In genomic region chr17:34398990-34399389, GRCh38 we compare ENCODE assay signal across 20 cellular contexts. TPM values are rescaled to one million over a fixed set of nuclear protein-coding genes. Genes with fewer than 3 reads are reported as not detected.
DNase-seq lines count a peak whose midpoint lies in the region; ATAC-seq and TF ChIP-seq lines count a peak whose summit lies in the region.
"Had no signal": no experiment of that assay in that cellular context is flagged by ENCODE, and none has a peak within 500 bp of the region (broad histone marks: within the 10 kb centered on the region; RNA-seq: fewer than 3 reads in every experiment).

No MANE protein-coding gene starts in this region.

- intact Hi-C loops in activated CD4-positive, alpha-beta T cell treated with anti-CD3 and anti-CD28 coated beads, Interleukin-2, amount 10 ng/mL, durations not matched to agents 24 days and 14 days (cut with micrococcal nuclease), result no loop called here
- intact Hi-C loops in OCI-LY7 (cut with micrococcal nuclease; ENCODE audit: unreplicated experiment), result no loop called here

- peak overlapping the region; percentile 5 for H3K4me3 ChIP-seq in OCI-LY7 (ENCODE audit: low read depth, low read length, poor library complexity, severe bottlenecking)
- H3K4me3 ChIP-seq in CD8-positive, alpha-beta memory T cell (ENCODE audit: low read length), result no peak overlapping the region
- H3K4me3 ChIP-seq: cardiac muscle cell, upper lobe of left lung had no signal

- H3K9me2 ChIP-seq in OCI-LY7 (ENCODE audit: insufficient read depth, low read length), result no peaks in the 10 kb centered on the region

- POLR2A ChIA-PET in activated CD4-positive, alpha-beta T cell treated with anti-CD3 and anti-CD28 coated beads, Interleukin-2, amount 10 ng/mL, durations not matched to agents 7 days and 5 days (lab: Charles Lee), result interaction anchor here (0.6 kb wide), 1 partner anchor 740 kb away, joined by 3 read pairs; no protein-coding TSS in a partner anchor
- POLR2A ChIA-PET in OCI-LY7 (lab: Charles Lee), result interaction anchor here (1.1 to 1.8 kb wide), 6 partner anchors 11 to 34 kb away, joined by 3 to 10 read pairs (median 4); no protein-coding TSS in a partner anchor
- POLR2A ChIA-PET in CD8-positive, alpha-beta memory T cell (lab: Charles Lee), result no interaction called here
- POLR2A ChIA-PET in T-cell (lab: Charles Lee), result no interaction called here

- H3K27ac Mint-ChIP-seq in activated CD4-positive, alpha-beta T cell treated with anti-CD3 and anti-CD28 coated beads, Interleukin-2, amount 10 ng/mL, durations not matched to agents 7 days and 5 days, result no peak overlapping the region
- no peak overlapping the region for H3K27ac Mint-ChIP-seq in activated CD4-positive, alpha-beta T cell treated with anti-CD3 and anti-CD28 coated beads, Interleukin-2, amount 10 ng/mL, durations not matched to agents 24 days and 14 days
- no peak overlapping the region for H3K27ac Mint-ChIP-seq in central memory CD8-positive, alpha-beta T cell (ENCODE audit: low read depth)
- no peak overlapping the region for H3K27ac Mint-ChIP-seq in stimulated activated effector memory CD8-positive, alpha-beta T cell treated with anti-CD3 and anti-CD28 coated beads, Interleukin-12 subunit alpha, Interleukin-12 subunit beta, amount 100 ng/mL, for 72 hours
- H3K27ac Mint-ChIP-seq in CD8-positive, alpha-beta memory T cell, result no peak overlapping the region
- H3K27ac Mint-ChIP-seq in T-cell, result no peak overlapping the region
- H3K27ac Mint-ChIP-seq: activated CD4-positive, alpha-beta T cell treated with anti-CD3 and anti-CD28 coated beads for 36 hours; CD8-positive, alpha-beta T cell had no signal

- no peaks in the 10 kb centered on the region for H3K36me3 Mint-ChIP-seq in activated CD4-positive, alpha-beta T cell treated with anti-CD3 and anti-CD28 coated beads, Interleukin-2, amount 10 ng/mL, durations not matched to agents 7 days and 5 days (ENCODE audit: low read depth)
- H3K36me3 Mint-ChIP-seq in activated CD4-positive, alpha-beta T cell treated with anti-CD3 and anti-CD28 coated beads, Interleukin-2, amount 10 ng/mL, durations not matched to agents 24 days and 14 days (ENCODE audit: low read depth), result no peaks in the 10 kb centered on the region
- H3K36me3 Mint-ChIP-seq in central memory CD8-positive, alpha-beta T cell (ENCODE audit: insufficient read depth), result no peaks in the 10 kb centered on the region
- no peaks in the 10 kb centered on the region for H3K36me3 Mint-ChIP-seq in stimulated activated effector memory CD8-positive, alpha-beta T cell treated with anti-CD3 and anti-CD28 coated beads, Interleukin-12 subunit alpha, Interleukin-12 subunit beta, amount 100 ng/mL, for 72 hours
- H3K36me3 Mint-ChIP-seq in CD8-positive, alpha-beta memory T cell, result no peaks in the 10 kb centered on the region
- no peaks in the 10 kb centered on the region for H3K36me3 Mint-ChIP-seq in T-cell
- H3K36me3 Mint-ChIP-seq: CD8-positive, alpha-beta T cell had no signal

- BruUV-seq in OCI-LY7 (replicated peaks; lab: Mats Ljungman, UMichigan), result no TSS peak

- no peaks in the 10 kb centered on the region for H3K27me3 ChIP-seq in CD8-positive, alpha-beta memory T cell (ENCODE audit: insufficient read depth, low read length, poor library complexity, severe bottlenecking)
- H3K27me3 ChIP-seq: cardiac muscle cell, upper lobe of left lung had no signal

- H3K27me3 Mint-ChIP-seq in activated CD4-positive, alpha-beta T cell treated with anti-CD3 and anti-CD28 coated beads, Interleukin-2, amount 10 ng/mL, durations not matched to agents 7 days and 5 days, result peaks cover 27% of the 10 kb centered on the region
- peaks cover 34% of the 10 kb centered on the region for H3K27me3 Mint-ChIP-seq in activated CD4-positive, alpha-beta T cell treated with anti-CD3 and anti-CD28 coated beads, Interleukin-2, amount 10 ng/mL, durations not matched to agents 24 days and 14 days
- peaks cover 13% of the 10 kb centered on the region for H3K27me3 Mint-ChIP-seq in central memory CD8-positive, alpha-beta T cell
- peaks cover 6 to 10% of the 10 kb centered on the region in 2 donors for H3K27me3 Mint-ChIP-seq in CD8-positive, alpha-beta memory T cell
- peaks cover 10 to 14% of the 10 kb centered on the region in 2 donors for H3K27me3 Mint-ChIP-seq in T-cell

- CTCF ChIA-PET in activated CD4-positive, alpha-beta T cell treated with anti-CD3 and anti-CD28 coated beads, Interleukin-2, amount 10 ng/mL, durations not matched to agents 7 days and 5 days (lab: Charles Lee), result no interaction called here
- CTCF ChIA-PET in OCI-LY7 (lab: Charles Lee; ENCODE audit: unreplicated experiment), result interaction anchor here (0.7 to 2.3 kb wide), 4 partner anchors 9 to 37 kb away, joined by 3 to 7 read pairs (median 4); partner anchors contain the start of gene CCL1
- CTCF ChIA-PET in CD8-positive, alpha-beta memory T cell (lab: Charles Lee), result no interaction called here
- CTCF ChIA-PET in T-cell (lab: Charles Lee), result no interaction called here

- H2AFZ ChIP-seq in OCI-LY7 (ENCODE audit: low read length), result peak overlapping the region; percentile 85

- H3K9me3 Mint-ChIP-seq in activated CD4-positive, alpha-beta T cell treated with anti-CD3 and anti-CD28 coated beads, Interleukin-2, amount 10 ng/mL, durations not matched to agents 7 days and 5 days, result no peaks in the 10 kb centered on the region
- no peaks in the 10 kb centered on the region for H3K9me3 Mint-ChIP-seq in activated CD4-positive, alpha-beta T cell treated with anti-CD3 and anti-CD28 coated beads, Interleukin-2, amount 10 ng/mL, durations not matched to agents 24 days and 14 days
- H3K9me3 Mint-ChIP-seq in central memory CD8-positive, alpha-beta T cell, result no peaks in the 10 kb centered on the region
- H3K9me3 Mint-ChIP-seq in stimulated activated effector memory CD8-positive, alpha-beta T cell treated with anti-CD3 and anti-CD28 coated beads, Interleukin-12 subunit alpha, Interleukin-12 subunit beta, amount 100 ng/mL, for 72 hours, result no peaks in the 10 kb centered on the region
- H3K9me3 Mint-ChIP-seq in CD8-positive, alpha-beta memory T cell, result no peaks in the 10 kb centered on the region
- H3K9me3 Mint-ChIP-seq in T-cell, result no peaks in the 10 kb centered on the region
- H3K9me3 Mint-ChIP-seq: activated T-cell treated with anti-CD3 and anti-CD28 coated beads, Interleukin-2, amount 50 U/mL, for 4 hours; CD8-positive, alpha-beta T cell had no signal

- H3K4me2 ChIP-seq in OCI-LY7 (ENCODE audit: low read length), result peak overlapping the region; percentile 54

- H3K36me3 ChIP-seq in OCI-LY7 (ENCODE audit: insufficient read depth, low read length), result no peaks in the 10 kb centered on the region
- H3K36me3 ChIP-seq in CD8-positive, alpha-beta memory T cell (ENCODE audit: insufficient read depth, low read length), result no peaks in the 10 kb centered on the region
- H3K36me3 ChIP-seq: cardiac muscle cell, upper lobe of left lung had no signal

- no peak overlapping the region for H3K4me3 Mint-ChIP-seq in activated CD4-positive, alpha-beta T cell treated with anti-CD3 and anti-CD28 coated beads, Interleukin-2, amount 10 ng/mL, durations not matched to agents 7 days and 5 days
- H3K4me3 Mint-ChIP-seq in activated CD4-positive, alpha-beta T cell treated with anti-CD3 and anti-CD28 coated beads, Interleukin-2, amount 10 ng/mL, durations not matched to agents 24 days and 14 days, result no peak overlapping the region
- H3K4me3 Mint-ChIP-seq in central memory CD8-positive, alpha-beta T cell, result no peak overlapping the region
- H3K4me3 Mint-ChIP-seq in stimulated activated effector memory CD8-positive, alpha-beta T cell treated with anti-CD3 and anti-CD28 coated beads, Interleukin-12 subunit alpha, Interleukin-12 subunit beta, amount 100 ng/mL, for 72 hours, result no peak overlapping the region
- H3K4me3 Mint-ChIP-seq in CD8-positive, alpha-beta memory T cell, result no peak overlapping the region
- H3K4me3 Mint-ChIP-seq in T-cell, result no peak overlapping the region
- H3K4me3 Mint-ChIP-seq: activated CD4-positive, alpha-beta T cell treated with anti-CD3 and anti-CD28 coated beads for 36 hours; activated T-cell treated with anti-CD3 and anti-CD28 coated beads, Interleukin-2, amount 50 U/mL, for 4 hours; CD8-positive, alpha-beta T cell had no signal

- no peak for TF ChIP-seq CTCF in OCI-LY7 (conservative IDR thresholded peaks at IDR 0.05; ENCODE audit: low read length)

- no peaks in the 10 kb centered on the region for H4K20me1 ChIP-seq in OCI-LY7 (ENCODE audit: insufficient read depth, low read length)

- H3K27ac ChIP-seq in OCI-LY7 (ENCODE audit: low read depth, low read length, poor library complexity, severe bottlenecking), result peak overlapping the region; percentile 54
- H3K27ac ChIP-seq in CD8-positive, alpha-beta memory T cell (ENCODE audit: low read depth, low read length), result no peak overlapping the region
- H3K27ac ChIP-seq: cardiac muscle cell, upper lobe of left lung had no signal

- no peaks in the 10 kb centered on the region for H3K9me3 ChIP-seq in OCI-LY7 (ENCODE audit: low read length)
- no peaks in the 10 kb centered on the region for H3K9me3 ChIP-seq in CD8-positive, alpha-beta memory T cell (ENCODE audit: low read length)
- H3K9me3 ChIP-seq: upper lobe of left lung had no signal

- peak; percentile 19 for ATAC-seq in central memory CD8-positive, alpha-beta T cell (replicated peaks; ENCODE audit: extremely low read depth, poor library complexity, severe bottlenecking)
- ATAC-seq in stimulated activated effector memory CD8-positive, alpha-beta T cell treated with anti-CD3 and anti-CD28 coated beads, Interleukin-12 subunit alpha, Interleukin-12 subunit beta, amount 100 ng/mL, for 72 hours, result peak; percentile 78
- ATAC-seq in T-cell (replicated peaks in 1 of 4), result no peak
- ATAC-seq: activated CD4-positive, alpha-beta T cell treated with anti-CD3 and anti-CD28 coated beads for 36 hours; activated T-cell treated with anti-CD3 and anti-CD28 coated beads, Interleukin-2, amount 50 U/mL, for 4 hours; CD8-positive, alpha-beta T cell had no signal

- H3K79me2 ChIP-seq in OCI-LY7 (ENCODE audit: insufficient read depth, low read depth, low read length), result no peaks in the 10 kb centered on the region

- DNase-seq in activated CD4-positive, alpha-beta T cell treated with anti-CD3 and anti-CD28 coated beads, Interleukin-2, amount 10 ng/mL, durations not matched to agents 7 days and 5 days, result peak; percentile 14
- no peak for DNase-seq in activated CD4-positive, alpha-beta T cell treated with anti-CD3 and anti-CD28 coated beads, Interleukin-2, amount 10 ng/mL, durations not matched to agents 24 days and 14 days
- peak; percentile 67 for DNase-seq in OCI-LY7 (ENCODE audit: low spot score)
- no peak for DNase-seq in central memory CD8-positive, alpha-beta T cell (ENCODE audit: low spot score in 2 of 2)
- no peak for DNase-seq in stimulated activated effector memory CD8-positive, alpha-beta T cell treated with anti-CD3 and anti-CD28 coated beads, Interleukin-12 subunit alpha, Interleukin-12 subunit beta, amount 100 ng/mL, for 72 hours (ENCODE audit: low spot score in 2 of 2)
- no peak for DNase-seq in NCI-H345 (lab: John Stamatoyannopoulos, UW)
- no peak for DNase-seq in CD8-positive, alpha-beta memory T cell
- DNase-seq in T-cell, result no peak
- DNase-seq: activated CD4-positive, alpha-beta T cell treated with anti-CD3 and anti-CD28 coated beads for 36 hours; activated T-cell treated with anti-CD3 and anti-CD28 coated beads, Interleukin-2, amount 50 U/mL, for 4 hours; CD8-positive, alpha-beta T cell; effector memory CD4-positive, alpha-beta T cell; IMR-90; NCI-H146; upper lobe of left lung had no signal

- peaks cover 35% of the 10 kb centered on the region for H3K4me1 Mint-ChIP-seq in activated CD4-positive, alpha-beta T cell treated with anti-CD3 and anti-CD28 coated beads, Interleukin-2, amount 10 ng/mL, durations not matched to agents 7 days and 5 days
- H3K4me1 Mint-ChIP-seq in activated CD4-positive, alpha-beta T cell treated with anti-CD3 and anti-CD28 coated beads, Interleukin-2, amount 10 ng/mL, durations not matched to agents 24 days and 14 days, result peaks cover 29% of the 10 kb centered on the region
- H3K4me1 Mint-ChIP-seq in central memory CD8-positive, alpha-beta T cell, result no peaks in the 10 kb centered on the region
- peaks cover 15% of the 10 kb centered on the region for H3K4me1 Mint-ChIP-seq in stimulated activated effector memory CD8-positive, alpha-beta T cell treated with anti-CD3 and anti-CD28 coated beads, Interleukin-12 subunit alpha, Interleukin-12 subunit beta, amount 100 ng/mL, for 72 hours
- H3K4me1 Mint-ChIP-seq in CD8-positive, alpha-beta memory T cell, result no peaks in the 10 kb centered on the region
- peaks cover 0 to 2% (median 0%) of the 10 kb centered on the region in 3 donors for H3K4me1 Mint-ChIP-seq in T-cell
- H3K4me1 Mint-ChIP-seq: activated CD4-positive, alpha-beta T cell treated with anti-CD3 and anti-CD28 coated beads for 36 hours had no signal

- H3K4me1 ChIP-seq in OCI-LY7 (ENCODE audit: insufficient read depth, low read length, poor library complexity, severe bottlenecking), result peaks cover 55% of the 10 kb centered on the region
- no peaks in the 10 kb centered on the region for H3K4me1 ChIP-seq in CD8-positive, alpha-beta memory T cell (ENCODE audit: insufficient read depth, low read length)
- H3K4me1 ChIP-seq: upper lobe of left lung had no signal

RNA-seq across cellular contexts. Expression of gene CCL1, which starts 36.0 kb away (rescaled TPM):
- under 1 TPM; 0.87 TPM for total RNA-seq in activated CD4-positive, alpha-beta T cell treated with anti-CD3 and anti-CD28 coated beads, Interleukin-2, amount 10 ng/mL, durations not matched to agents 7 days and 5 days
- total RNA-seq in activated CD4-positive, alpha-beta T cell treated with anti-CD3 and anti-CD28 coated beads, Interleukin-2, amount 10 ng/mL, durations not matched to agents 24 days and 14 days, result 105 and 111 TPM in 2 replicates
- not detected in 2 replicates for total RNA-seq in OCI-LY7 (2014; rRNA removed; shearing (Covaris generic))
- total RNA-seq in OCI-LY7 (2022) (not detected in 2 replicates), T-cell (not detected)
- total RNA-seq in CD8-positive, alpha-beta memory T cell, result 10 to 100 TPM; 52.8 to 55.3 TPM
- not detected for polyA plus RNA-seq in CD8-positive, alpha-beta memory T cell
- total RNA-seq: cardiac muscle cell; CD8-positive, alpha-beta T cell; IMR-90; mucosa of gallbladder; NCI-H460; osteoblast; skeletal muscle tissue; upper lobe of left lung had no signal
- polyA plus RNA-seq: cardiac muscle cell, IMR-90 had no signal

RNA-seq across cellular contexts. Expression of gene CCL13, which starts 42.7 kb away (rescaled TPM):
- total RNA-seq in activated CD4-positive, alpha-beta T cell treated with anti-CD3 and anti-CD28 coated beads, Interleukin-2, amount 10 ng/mL, durations not matched to agents 7 days and 5 days, result not detected
- not detected in 2 replicates for total RNA-seq in activated CD4-positive, alpha-beta T cell treated with anti-CD3 and anti-CD28 coated beads, Interleukin-2, amount 10 ng/mL, durations not matched to agents 24 days and 14 days
- total RNA-seq in OCI-LY7 (2014; rRNA removed; shearing (Covaris generic)), result not detected in 2 replicates
- total RNA-seq in OCI-LY7 (2022) (not detected in 2 replicates), T-cell (not detected)
- total RNA-seq in CD8-positive, alpha-beta memory T cell, result not detected
- not detected for polyA plus RNA-seq in CD8-positive, alpha-beta memory T cell
- total RNA-seq: activated CD4-positive, alpha-beta T cell treated with anti-CD3 and anti-CD28 coated beads for 36 hours; activated T-cell treated with anti-CD3 and anti-CD28 coated beads, Interleukin-2, amount 50 U/mL, for 4 hours; cardiac muscle cell; CD8-positive, alpha-beta T cell; NCI-H460 had no signal
- polyA plus RNA-seq: cardiac muscle cell, IMR-90 had no signal

Comparison
In these comparisons a context has a peak if more than half of its experiments do, and no peak if none do; other contexts are left out.
1. DNase-seq: peak in activated CD4-positive, alpha-beta T cell treated with anti-CD3 and anti-CD28 coated beads, Interleukin-2, amount 10 ng/mL, durations not matched to agents 7 days and 5 days (single experiment) and OCI-LY7 (single experiment); none in activated CD4-positive, alpha-beta T cell treated with anti-CD3 and anti-CD28 coated beads, Interleukin-2, amount 10 ng/mL, durations not matched to agents 24 days and 14 days (single experiment), central memory CD8-positive, alpha-beta T cell (0 of 2), stimulated activated effector memory CD8-positive, alpha-beta T cell treated with anti-CD3 and anti-CD28 coated beads, Interleukin-12 subunit alpha, Interleukin-12 subunit beta, amount 100 ng/mL, for 72 hours (0 of 2), NCI-H345 (single experiment), CD8-positive, alpha-beta memory T cell (0 of 5) and T-cell (0 of 34).
2. RNA of gene CCL1, which starts 36.0 kb away (total RNA-seq): 105 to 111 TPM in activated CD4-positive, alpha-beta T cell treated with anti-CD3 and anti-CD28 coated beads, Interleukin-2, amount 10 ng/mL, durations not matched to agents 24 days and 14 days and 52.8 to 55.3 TPM in CD8-positive, alpha-beta memory T cell; 0.87 TPM in activated CD4-positive, alpha-beta T cell treated with anti-CD3 and anti-CD28 coated beads, Interleukin-2, amount 10 ng/mL, durations not matched to agents 7 days and 5 days, not detected in OCI-LY7 and not detected in T-cell; every median in the first group is over 10 times any median in the second.
3. ATAC-seq: peak in central memory CD8-positive, alpha-beta T cell (single experiment) and stimulated activated effector memory CD8-positive, alpha-beta T cell treated with anti-CD3 and anti-CD28 coated beads, Interleukin-12 subunit alpha, Interleukin-12 subunit beta, amount 100 ng/mL, for 72 hours (single experiment); none in T-cell (0 of 4).
4. POLR2A ChIA-PET loops: an anchor here in activated CD4-positive, alpha-beta T cell treated with anti-CD3 and anti-CD28 coated beads, Interleukin-2, amount 10 ng/mL, durations not matched to agents 7 days and 5 days (0.6 kb wide) and OCI-LY7 (1.1 to 1.8 kb wide); none called in CD8-positive, alpha-beta memory T cell and T-cell.